In the genomic region with DNA sequence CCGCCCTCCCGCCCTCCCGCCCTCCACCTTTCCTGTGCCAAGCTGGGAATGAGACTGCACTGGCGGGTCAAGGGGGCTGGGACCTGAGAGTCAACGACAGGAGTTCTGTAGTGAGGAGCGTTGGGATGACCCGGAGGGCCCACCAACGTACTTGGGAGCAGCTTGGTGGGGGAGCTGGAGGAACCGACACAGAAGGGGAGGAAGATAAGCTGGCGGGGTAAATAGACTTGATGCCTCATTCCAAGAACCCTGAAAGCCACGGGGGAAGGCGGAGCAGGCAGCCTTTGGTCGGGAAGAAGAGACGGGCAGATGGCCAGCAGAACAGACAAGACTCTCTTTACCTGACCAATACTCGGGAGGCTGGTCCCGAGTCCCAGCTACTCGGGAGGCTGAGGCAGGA, we compare ENCODE assay signal across 9 cellular contexts. TPM values are rescaled to one million over a fixed set of nuclear protein-coding genes. Genes with fewer than 3 reads are reported as not detected.
A peak's percentile ranks its signal among the peaks of the same experiment; 100 is the strongest.
DNase-seq lines count a peak whose midpoint lies in the region; ATAC-seq, FAIRE-seq and TF ChIP-seq lines count a peak whose summit lies in the region.
"Had no signal": no experiment of that assay in that cellular context is flagged by ENCODE, and none has a peak within 500 bp of the region (broad histone marks: within the 10 kb centered on the region; RNA-seq: fewer than 3 reads in every experiment).

No MANE protein-coding gene starts in this region.

- no peaks in the 10 kb centered on the region for H3K27me3 ChIP-seq in muscle layer of duodenum (ENCODE audit: low read depth, low read length)

- peak overlapping the region; percentile 92 for H3K4me2 ChIP-seq in A549

- H3K4me1 Mint-ChIP-seq in central memory CD8-positive, alpha-beta T cell = peaks cover 20% of the 10 kb centered on the region

- POLR2A ChIA-PET in A549 (lab: Yijun Ruan, JAX) = interaction anchor here (1.0 kb wide), 1 partner anchor 8 kb away, joined by 9 read pairs; no protein-coding TSS in a partner anchor

- H3K4me3 Mint-ChIP-seq in central memory CD8-positive, alpha-beta T cell = peak overlapping the region; percentile 71

- peak; percentile 26 to 46 for ATAC-seq in A549
- ATAC-seq in HG03135 (IDR thresholded peaks at IDR 0.05; ENCODE audit: unreplicated experiment) = peak; percentile 11
- no peak for ATAC-seq in central memory CD8-positive, alpha-beta T cell (replicated peaks; ENCODE audit: extremely low read depth, poor library complexity, severe bottlenecking)

- CTCF ChIA-PET in A549 (lab: Yijun Ruan, JAX) = interaction anchor here (0.7 to 1.5 kb wide), 6 partner anchors 8 to 62 kb away, joined by 3 to 7 read pairs (median 3); no protein-coding TSS in a partner anchor

- peaks cover 29% of the 10 kb centered on the region for H3K27me3 Mint-ChIP-seq in central memory CD8-positive, alpha-beta T cell

- no peaks in the 10 kb centered on the region for H3K36me3 ChIP-seq in muscle layer of duodenum (ENCODE audit: control insufficient read depth in 1 of 2, insufficient read depth in 2 of 2, low read length in 2 of 2)

- no peak for TF ChIP-seq CTCF in A549 (IDR thresholded peaks at IDR 0.05)

- peaks cover 3% of the 10 kb centered on the region; the same call in 1 of the 3 replicates for H3K4me1 ChIP-seq in A549
- no peaks in the 10 kb centered on the region for H3K4me1 ChIP-seq in muscle layer of duodenum (ENCODE audit: control insufficient read depth in 1 of 2, insufficient read depth in 2 of 2, low read length in 2 of 2)

- peak overlapping the region; percentile 44 for H3K4me3 ChIP-seq in A549
- peak overlapping the region; percentile 61 to 75 for H3K4me3 ChIP-seq in muscle layer of duodenum (ENCODE audit: low read depth in 1 of 2, low read length in 2 of 2)
- H3K4me3 ChIP-seq: SK-N-MC had no signal

- H3K9me3 ChIP-seq in A549 (no peaks in the 10 kb centered on the region), muscle layer of duodenum (ENCODE audit: control insufficient read depth in 1 of 2, low read length in 2 of 2) (no peaks in the 10 kb centered on the region)

- no peak for TF ChIP-seq POLR2A in A549 (IDR thresholded peaks at IDR 0.05; ENCODE audit: low read length)

- TF ChIP-seq RAD21 in A549 (conservative IDR thresholded peaks at IDR 0.05 in 1 of 2, IDR thresholded peaks at IDR 0.05 in 1 of 2) = no peak

- H3K9me3 Mint-ChIP-seq in central memory CD8-positive, alpha-beta T cell = no peaks in the 10 kb centered on the region

- WGBS in A549 (ENCODE audit: missing lambda C conversion rate) = 12% methylated on average over 17 of the region's 17 CpGs

- H3K27ac Mint-ChIP-seq in central memory CD8-positive, alpha-beta T cell (ENCODE audit: low read depth) = peak overlapping the region; percentile 10

- TF ChIP-seq EP300 in A549 (IDR thresholded peaks at IDR 0.05) = no peak

- no peak for FAIRE-seq in A549 (lab: Jason Lieb, UNC)

- H3K27ac ChIP-seq in A549 (peak overlapping the region in 1 of 2 experiments; percentile 41; a peak in 3 of 6 replicates), muscle layer of duodenum (ENCODE audit: low read length) (no peak overlapping the region)
- H3K27ac ChIP-seq: SK-N-MC had no signal

- H3K36me3 Mint-ChIP-seq in central memory CD8-positive, alpha-beta T cell (ENCODE audit: insufficient read depth) = no peaks in the 10 kb centered on the region

- DNase-seq in A549 (ENCODE audit: low read depth in 1 of 2, low spot score in 1 of 2) = no peak
- no peak for DNase-seq in central memory CD8-positive, alpha-beta T cell (ENCODE audit: low spot score in 2 of 2)
- no peak for DNase-seq in HK-2 (ENCODE audit: unreplicated experiment)
- no peak for DNase-seq in DMS79 (lab: John Stamatoyannopoulos, UW)
- no peak for DNase-seq in retina
- DNase-seq in dedifferentiated amniotic fluid mesenchymal stem cell (ENCODE audit: extremely low spot score) = no peak

TF ChIP-seq in A549, 52 proteins besides CTCF, POLR2A, EP300 and RAD21:
- TF ChIP-seq RCOR1 (IDR thresholded peaks at IDR 0.05; ENCODE audit: low read depth, low read length) (no peak), SMC3 (IDR thresholded peaks at IDR 0.05) (no peak), EHF (CRISPR knock-in tag; IDR thresholded peaks at IDR 0.05) (no peak), ELK1 (IDR thresholded peaks at IDR 0.05; ENCODE audit: low read depth, low read length) (no peak), NR3C1 (IDR thresholded peaks at IDR 0.05) (no peak), TP53 (CRISPR knock-in tag; IDR thresholded peaks at IDR 0.05) (no peak), HDAC2 (IDR thresholded peaks at IDR 0.05) (no peak), HOXA7 (CRISPR knock-in tag; IDR thresholded peaks at IDR 0.05) (no peak), SREBF2 (IDR thresholded peaks at IDR 0.05) (no peak), PHF8 (IDR thresholded peaks at IDR 0.05; ENCODE audit: borderline replicate concordance, low read depth) (no peak), KDM1A (IDR thresholded peaks at IDR 0.05; ENCODE audit: low read depth) (no peak), MAFK (IDR thresholded peaks at IDR 0.05; ENCODE audit: partially characterized antibody) (no peak), ZNF302 (CRISPR knock-in tag; IDR thresholded peaks at IDR 0.05) (no peak), REST (IDR thresholded peaks at IDR 0.05) (no peak), HOXB5 (CRISPR knock-in tag; IDR thresholded peaks at IDR 0.05) (no peak), JUNB (IDR thresholded peaks at IDR 0.05) (no peak), GATA3 (IDR thresholded peaks at IDR 0.05; ENCODE audit: borderline replicate concordance) (no peak), ATOH8 (CRISPR knock-in tag; IDR thresholded peaks at IDR 0.05; ENCODE audit: low read depth) (no peak), JUN (IDR thresholded peaks at IDR 0.05) (no peak)
- TF ChIP-seq, protein P1, sequence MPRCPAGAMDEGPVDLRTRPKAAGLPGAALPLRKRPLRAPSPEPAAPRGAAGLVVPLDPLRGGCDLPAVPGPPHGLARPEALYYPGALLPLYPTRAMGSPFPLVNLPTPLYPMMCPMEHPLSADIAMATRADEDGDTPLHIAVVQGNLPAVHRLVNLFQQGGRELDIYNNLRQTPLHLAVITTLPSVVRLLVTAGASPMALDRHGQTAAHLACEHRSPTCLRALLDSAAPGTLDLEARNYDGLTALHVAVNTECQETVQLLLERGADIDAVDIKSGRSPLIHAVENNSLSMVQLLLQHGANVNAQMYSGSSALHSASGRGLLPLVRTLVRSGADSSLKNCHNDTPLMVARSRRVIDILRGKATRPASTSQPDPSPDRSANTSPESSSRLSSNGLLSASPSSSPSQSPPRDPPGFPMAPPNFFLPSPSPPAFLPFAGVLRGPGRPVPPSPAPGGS (IDR thresholded peaks at IDR 0.05) = no peak

RNA-seq across cellular contexts. Expression of gene FMN1, which starts 0.3 kb away (rescaled TPM):
- 2.2 and 2.4 TPM in 2 replicates for polyA plus RNA-seq in A549 (2011; rRNA removed)
- 0.15 and 0.17 TPM in 2 replicates for polyA plus RNA-seq in A549 (2012; cell fraction: cytosol; rRNA removed)
- polyA plus RNA-seq in A549 (2012; cell fraction: nucleus; rRNA removed) = 0.11 and 0.23 TPM in 2 replicates
- polyA plus RNA-seq in A549 (2017; fragmentation: RNase III; extraction: RNeasy Plus Mini Kit Qiagen cat#74134 plus additional on column Dnase treatment) = 0.45 to 0.61 TPM (median 0.53 TPM) in 3 replicates
- 3.6 and 4.4 TPM in 2 replicates for polyA minus RNA-seq in A549 (2011; rRNA and poly(A)+ RNA removed)
